In genomic region chr2:102975996-102976636, GRCh38 we compare ENCODE assay signal across 2 cellular contexts.
TF ChIP-seq lines count a peak whose summit lies in the region.

No MANE protein-coding gene starts in this region.

TF ChIP-seq in GM23338, 12 proteins besides CTCF, POLR2A, EP300 and RAD21:
- TF ChIP-seq JUNB (IDR thresholded peaks at IDR 0.05; ENCODE audit: unreplicated experiment) (no peak), EZH2phosphoT487 (IDR thresholded peaks at IDR 0.05; ENCODE audit: unreplicated experiment) (no peak), ZNF331 (CRISPR knock-in tag; IDR thresholded peaks at IDR 0.05; ENCODE audit: low read depth) (no peak), CREB1 (CRISPR knock-in tag; IDR thresholded peaks at IDR 0.05; ENCODE audit: low read depth) (no peak), ZNF114 (CRISPR knock-in tag; IDR thresholded peaks at IDR 0.05) (no peak), ETS1 (IDR thresholded peaks at IDR 0.05) (no peak), STAT1 (IDR thresholded peaks at IDR 0.05; ENCODE audit: unreplicated experiment) (no peak), POLR2AphosphoS5 (IDR thresholded peaks at IDR 0.05; ENCODE audit: low read depth) (no peak), NANOG (IDR thresholded peaks at IDR 0.05; ENCODE audit: borderline replicate concordance) (no peak), ZNF462 (CRISPR knock-in tag; IDR thresholded peaks at IDR 0.05) (no peak), EZH2 (IDR thresholded peaks at IDR 0.05; ENCODE audit: low read depth, unreplicated experiment) (no peak), REST (IDR thresholded peaks at IDR 0.05; ENCODE audit: unreplicated experiment) (no peak)

TF ChIP-seq in K562, 482 proteins besides CTCF, POLR2A, EP300 and RAD21:
- TF ChIP-seq SMC3 (conservative IDR thresholded peaks at IDR 0.05; ENCODE audit: insufficient read depth, low read depth, low read length) (0 out of 2 replicates have a peak, but pooled peaks have one; percentile 24), DEAF1 (CRISPR knock-in tag; IDR thresholded peaks at IDR 0.05) (peak; percentile 21; the same call in 1 of the 2 replicates), USF1 (CRISPR knock-in tag; IDR thresholded peaks at IDR 0.05) (no peak), CREB1 (IDR thresholded peaks at IDR 0.05) (no peak), CREB1 (CRISPR knock-in tag; IDR thresholded peaks at IDR 0.05) (no peak), ZNF830 (CRISPR knock-in tag; IDR thresholded peaks at IDR 0.05) (no peak)
